8 cellular contexts compared by ENCODE assay signal in the genomic region with DNA sequence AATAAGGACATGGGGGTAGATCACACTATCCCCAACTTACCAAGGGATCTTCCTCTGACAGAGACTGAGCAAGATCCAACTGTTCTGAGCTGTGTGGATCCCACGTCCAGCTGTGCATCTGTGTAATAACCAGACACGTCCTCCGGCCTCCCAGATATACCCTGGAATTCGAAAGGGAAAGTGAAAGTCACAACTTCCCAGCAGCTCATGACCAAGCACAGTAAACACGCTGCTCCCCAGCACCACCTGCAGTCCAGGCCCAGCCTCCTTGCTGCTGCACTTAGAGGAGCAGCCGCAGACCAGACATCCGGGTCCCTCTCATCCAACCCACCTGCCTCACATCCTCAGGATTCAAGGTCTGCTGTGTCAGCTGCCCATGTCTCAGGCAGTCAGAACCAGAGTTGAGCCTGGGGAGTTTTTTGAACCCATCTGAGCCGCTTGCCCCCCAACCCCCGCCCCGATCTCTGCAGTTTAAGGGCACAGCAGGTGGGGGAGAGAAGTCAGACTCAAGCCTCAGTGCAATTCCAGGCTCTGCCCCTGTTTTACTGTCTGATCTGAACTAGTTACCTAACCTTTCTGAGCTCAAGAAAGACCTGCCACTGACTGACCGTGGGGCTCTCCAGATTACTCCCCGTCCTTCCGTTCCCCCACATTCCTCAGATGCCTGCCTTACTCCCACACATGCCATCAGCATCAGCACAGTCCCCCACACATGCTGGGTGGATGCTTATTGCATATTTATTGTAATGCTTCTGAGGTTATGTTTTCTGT. TPM values are rescaled to one million over a fixed set of nuclear protein-coding genes. Genes with fewer than 3 reads are reported as not detected.
DNase-seq lines count a peak whose midpoint lies in the region; ATAC-seq and TF ChIP-seq lines count a peak whose summit lies in the region.

A gene with protein sequence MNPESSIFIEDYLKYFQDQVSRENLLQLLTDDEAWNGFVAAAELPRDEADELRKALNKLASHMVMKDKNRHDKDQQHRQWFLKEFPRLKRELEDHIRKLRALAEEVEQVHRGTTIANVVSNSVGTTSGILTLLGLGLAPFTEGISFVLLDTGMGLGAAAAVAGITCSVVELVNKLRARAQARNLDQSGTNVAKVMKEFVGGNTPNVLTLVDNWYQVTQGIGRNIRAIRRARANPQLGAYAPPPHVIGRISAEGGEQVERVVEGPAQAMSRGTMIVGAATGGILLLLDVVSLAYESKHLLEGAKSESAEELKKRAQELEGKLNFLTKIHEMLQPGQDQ (minus strand): TSS at position 127 of the 771 bp plus-strand sequence. CDS start 6,365 bp downstream, outside the sequence.

- intact Hi-C loops in esophagus squamous epithelium (cut with DNase I): no loop called here

- TF ChIP-seq CTCF in esophagus squamous epithelium (IDR thresholded peaks at IDR 0.05): peak; percentile 65 to 83 (median 69)

- H3K27me3 Mint-ChIP-seq in IgD-negative memory B cell: no peaks in the 10 kb centered on the region
- H3K27me3 Mint-ChIP-seq in activated T-cell treated with anti-CD3 and anti-CD28 coated beads, Interleukin-2, amount 50 U/mL, for 72 hours (ENCODE audit: low read depth): no peaks in the 10 kb centered on the region

- TF ChIP-seq POLR2A in esophagus squamous epithelium (IDR thresholded peaks at IDR 0.05): peak in 3 of 4 donors; percentile 21 to 78 (median 66)

- WGBS in esophagus squamous epithelium, 2 donors: 19 to 29% methylated on average over 6 to 11 of the region's 13 CpGs

- peaks cover 12% of the 10 kb centered on the region for H3K36me3 Mint-ChIP-seq in IgD-negative memory B cell
- H3K36me3 Mint-ChIP-seq in activated T-cell treated with anti-CD3 and anti-CD28 coated beads, Interleukin-2, amount 50 U/mL, for 72 hours (ENCODE audit: insufficient read depth in 2 of 2): peaks cover 23 to 32% of the 10 kb centered on the region in 2 donors

- H3K36me3 ChIP-seq in esophagus squamous epithelium: peaks cover 0 to 19% (median 0%) of the 10 kb centered on the region in 3 donors

- peak within 1 kb of the TSS; percentile 92 to 99 (median 98) for H3K4me3 Mint-ChIP-seq in IgD-negative memory B cell
- peak within 1 kb of the TSS; percentile 96 to 98 for H3K4me3 Mint-ChIP-seq in activated T-cell treated with anti-CD3 and anti-CD28 coated beads, Interleukin-2, amount 50 U/mL, for 72 hours

- H3K27ac Mint-ChIP-seq in IgD-negative memory B cell: peak within 1 kb of the TSS; percentile 78 to 99 (median 97)
- peak within 1 kb of the TSS; percentile 96 for H3K27ac Mint-ChIP-seq in activated T-cell treated with anti-CD3 and anti-CD28 coated beads, Interleukin-2, amount 50 U/mL, for 72 hours

- DNase-seq in DMS153 treated with DMSO at 0.1 percent for 48 hours (lab: John Stamatoyannopoulos, UW; ENCODE audit: unreplicated experiment): peak; percentile 79
- DNase-seq in activated T-cell treated with anti-CD3 and anti-CD28 coated beads, Interleukin-2, amount 50 U/mL, for 72 hours: peak; percentile 83 to 87
- DNase-seq in esophagus squamous epithelium (lab: John Stamatoyannopoulos, UW): peak; percentile 51
- DNase-seq in myocyte (ENCODE audit: low read depth): peak; percentile 94
- DNase-seq in stimulated activated CD8-positive, alpha-beta memory T cell treated with anti-CD3 and anti-CD28 coated beads, Interleukin-7, amount 100 ng/mL, for 48 hours (ENCODE audit: extremely low read depth in 1 of 2, low read depth in 1 of 2): peak; percentile 70 to 88

- H3K9me3 Mint-ChIP-seq in IgD-negative memory B cell: peaks cover 0 to 2% (median 0%) of the 10 kb centered on the region in 3 donors
- peaks cover 2 to 7% of the 10 kb centered on the region in 2 donors for H3K9me3 Mint-ChIP-seq in activated T-cell treated with anti-CD3 and anti-CD28 coated beads, Interleukin-2, amount 50 U/mL, for 72 hours

- H3K27me3 ChIP-seq in esophagus squamous epithelium: no peaks in the 10 kb centered on the region

- peaks cover 25 to 35% (median 35%) of the 10 kb centered on the region in 3 donors for H3K4me1 Mint-ChIP-seq in IgD-negative memory B cell
- peaks cover 45% of the 10 kb centered on the region for H3K4me1 Mint-ChIP-seq in activated T-cell treated with anti-CD3 and anti-CD28 coated beads, Interleukin-2, amount 50 U/mL, for 72 hours (ENCODE audit: low read depth)

- peaks cover 27 to 61% (median 44%) of the 10 kb centered on the region in 3 donors for H3K4me1 ChIP-seq in esophagus squamous epithelium

- peak; percentile 81 for ATAC-seq in GM21528 (IDR thresholded peaks at IDR 0.05; ENCODE audit: low FRiP score, unreplicated experiment)
- peak; percentile 97 to 98 for ATAC-seq in activated T-cell treated with anti-CD3 and anti-CD28 coated beads, Interleukin-2, amount 50 U/mL, for 72 hours (replicated peaks in 1 of 2)

- peak within 1 kb of the TSS; percentile 87 to 95 (median 90) for H3K27ac ChIP-seq in esophagus squamous epithelium

- H3K9me3 ChIP-seq in esophagus squamous epithelium: no peaks in the 10 kb centered on the region

- peak within 1 kb of the TSS; percentile 48 to 79 (median 60) for H3K4me3 ChIP-seq in esophagus squamous epithelium

TF ChIP-seq in PFSK-1, 5 proteins besides CTCF, POLR2A, EP300 and RAD21:
- TF ChIP-seq POLR2AphosphoS5 (IDR thresholded peaks at IDR 0.05; ENCODE audit: low read depth, low read length) (peak; percentile 48; the same call in 1 of the 2 replicates), TAF1 (IDR thresholded peaks at IDR 0.05; ENCODE audit: borderline replicate concordance, insufficient read depth, low read length) (peak; percentile 45; the same call in 1 of the 2 replicates), FOXP2 (optimal IDR thresholded peaks at IDR 0.05; ENCODE audit: borderline replicate concordance, extremely low read depth, extremely low read length, insufficient read depth) (peak; percentile 75), SIN3A (IDR thresholded peaks at IDR 0.05; ENCODE audit: borderline replicate concordance, insufficient read depth, low read length) (peak; percentile 38; the same call in 1 of the 2 replicates)
- TF ChIP-seq, protein P1, sequence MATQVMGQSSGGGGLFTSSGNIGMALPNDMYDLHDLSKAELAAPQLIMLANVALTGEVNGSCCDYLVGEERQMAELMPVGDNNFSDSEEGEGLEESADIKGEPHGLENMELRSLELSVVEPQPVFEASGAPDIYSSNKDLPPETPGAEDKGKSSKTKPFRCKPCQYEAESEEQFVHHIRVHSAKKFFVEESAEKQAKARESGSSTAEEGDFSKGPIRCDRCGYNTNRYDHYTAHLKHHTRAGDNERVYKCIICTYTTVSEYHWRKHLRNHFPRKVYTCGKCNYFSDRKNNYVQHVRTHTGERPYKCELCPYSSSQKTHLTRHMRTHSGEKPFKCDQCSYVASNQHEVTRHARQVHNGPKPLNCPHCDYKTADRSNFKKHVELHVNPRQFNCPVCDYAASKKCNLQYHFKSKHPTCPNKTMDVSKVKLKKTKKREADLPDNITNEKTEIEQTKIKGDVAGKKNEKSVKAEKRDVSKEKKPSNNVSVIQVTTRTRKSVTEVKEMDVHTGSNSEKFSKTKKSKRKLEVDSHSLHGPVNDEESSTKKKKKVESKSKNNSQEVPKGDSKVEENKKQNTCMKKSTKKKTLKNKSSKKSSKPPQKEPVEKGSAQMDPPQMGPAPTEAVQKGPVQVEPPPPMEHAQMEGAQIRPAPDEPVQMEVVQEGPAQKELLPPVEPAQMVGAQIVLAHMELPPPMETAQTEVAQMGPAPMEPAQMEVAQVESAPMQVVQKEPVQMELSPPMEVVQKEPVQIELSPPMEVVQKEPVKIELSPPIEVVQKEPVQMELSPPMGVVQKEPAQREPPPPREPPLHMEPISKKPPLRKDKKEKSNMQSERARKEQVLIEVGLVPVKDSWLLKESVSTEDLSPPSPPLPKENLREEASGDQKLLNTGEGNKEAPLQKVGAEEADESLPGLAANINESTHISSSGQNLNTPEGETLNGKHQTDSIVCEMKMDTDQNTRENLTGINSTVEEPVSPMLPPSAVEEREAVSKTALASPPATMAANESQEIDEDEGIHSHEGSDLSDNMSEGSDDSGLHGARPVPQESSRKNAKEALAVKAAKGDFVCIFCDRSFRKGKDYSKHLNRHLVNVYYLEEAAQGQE (IDR thresholded peaks at IDR 0.05; ENCODE audit: insufficient read depth in 1 of 2, low read depth in 2 of 2, low read length in 2 of 2): peak in 1 of 2 experiments; percentile 35; a peak in 1 of 4 replicates

RNA-seq across cellular contexts. Expression of the gene that starts here (rescaled TPM):
- polyA plus RNA-seq in IgD-negative memory B cell: 14.3 TPM
- 6.1 TPM for polyA plus RNA-seq in PFSK-1 (2012; ENCODE audit: insufficient read length, low read depth)
- 10 to 100 TPM; 64.5 to 69.5 TPM for total RNA-seq in activated T-cell treated with anti-CD3 and anti-CD28 coated beads, Interleukin-2, amount 50 U/mL, for 72 hours
- total RNA-seq in esophagus squamous epithelium (10 to 100 TPM; 14.6 to 44.5 (median 23.5) TPM), myocyte (31.6 and 33.2 TPM in 2 replicates)
- polyA plus RNA-seq in myocyte (2012): 90.7 TPM

Comparison
In these comparisons a context has a peak if more than half of its experiments do, and no peak if none do; other contexts are left out.
1. Peak in every context shown above with its lines: DNase-seq, ATAC-seq, H3K4me3 ChIP-seq and H3K27ac ChIP-seq.